Comparison of ENCODE assay signal across 29 cellular contexts in genomic region chr2:118127250-118127649, GRCh38.
"Had no signal": no experiment of that assay in that cellular context is flagged by ENCODE, and none has a peak within 500 bp of the region (broad histone marks: within the 10 kb centered on the region; RNA-seq: fewer than 3 reads in every experiment).

No MANE protein-coding gene starts in this region.

- ATAC-seq: left colon; natural killer cell treated with Interleukin-12 subunit alpha and Interleukin-12 subunit beta and Interleukin-15 and Interleukin-18, amount 100 ng/mL, for 72 hours; pancreas; right cardiac atrium; stimulated activated memory B cell treated with anti-CD40 and anti-IgM and Interleukin-4, amounts not matched to agents 10 μg/mL and 1 μg/mL and 100 μg/mL, for 72 hours had no signal

- H3K4me3 ChIP-seq: left ventricle myocardium inferior, lung, pancreas, prostate gland, sigmoid colon, spleen, testis, thyroid gland, transverse colon, upper lobe of left lung, vagina had no signal

- H3K27me3 ChIP-seq: pancreas, sigmoid colon, testis, thyroid gland, transverse colon, upper lobe of left lung, vagina had no signal

- H3K27ac Mint-ChIP-seq: mesothelial cell of epicardium; natural killer cell treated with Interleukin-12 subunit alpha and Interleukin-12 subunit beta and Interleukin-15 and Interleukin-18, amount 100 ng/mL, for 72 hours; stimulated activated memory B cell treated with anti-CD40 and anti-IgM and Interleukin-4, amounts not matched to agents 10 μg/mL and 1 μg/mL and 100 μg/mL, for 72 hours; stimulated activated naive CD8-positive, alpha-beta T cell treated with anti-CD3 and anti-CD28 coated beads, Interleukin-15, amount 100 ng/mL, for 72 hours had no signal

- H3K4me1 ChIP-seq: prostate gland had no signal

- H3K9me3 ChIP-seq: left ventricle myocardium inferior, pancreas, prostate gland, sigmoid colon, spleen, testis, thyroid gland, transverse colon, upper lobe of left lung, vagina had no signal

- FAIRE-seq: keratinocyte, pancreas, small intestine had no signal

- H3K36me3 Mint-ChIP-seq: mesothelial cell of epicardium; naive B cell; natural killer cell treated with Interleukin-12 subunit alpha and Interleukin-12 subunit beta and Interleukin-15 and Interleukin-18, amount 100 ng/mL, for 72 hours; stimulated activated memory B cell treated with anti-CD40 and anti-IgM and Interleukin-4, amounts not matched to agents 10 μg/mL and 1 μg/mL and 100 μg/mL, for 72 hours had no signal

- H3K27ac ChIP-seq: left ventricle myocardium inferior, pancreas, prostate gland, sigmoid colon, spleen, testis, thyroid gland, transverse colon, upper lobe of left lung, vagina had no signal

- DNase-seq: hippocampal formation; kidney glomerular epithelial cell; left colon; left ventricle myocardium inferior; mesendoderm; naive B cell; nucleus accumbens; pancreas; posterior cingulate gyrus; retina; right cardiac atrium; sigmoid colon; small intestine; spleen; stimulated activated CD4-positive, alpha-beta T cell treated with anti-CD3 and anti-CD28 coated beads, Interleukin-4, amount 100 ng/mL, for 24 hours; stimulated activated naive CD4-positive, alpha-beta T cell treated with Interleukin-2 at 50 U/mL for 16 hours; stimulated activated naive CD8-positive, alpha-beta T cell treated with anti-CD3 and anti-CD28 coated beads, Interleukin-15, amount 100 ng/mL, for 72 hours; testis; thyroid gland; transverse colon; upper lobe of left lung had no signal

- H3K4me1 Mint-ChIP-seq: mesothelial cell of epicardium; stimulated activated naive CD8-positive, alpha-beta T cell treated with anti-CD3 and anti-CD28 coated beads, Interleukin-15, amount 100 ng/mL, for 72 hours had no signal

- H3K4me3 Mint-ChIP-seq: mesothelial cell of epicardium; naive B cell; natural killer cell treated with Interleukin-12 subunit alpha and Interleukin-12 subunit beta and Interleukin-15 and Interleukin-18, amount 100 ng/mL, for 72 hours; neural crest cell; stimulated activated memory B cell treated with anti-CD40 and anti-IgM and Interleukin-4, amounts not matched to agents 10 μg/mL and 1 μg/mL and 100 μg/mL, for 72 hours; stimulated activated naive CD8-positive, alpha-beta T cell treated with anti-CD3 and anti-CD28 coated beads, Interleukin-15, amount 100 ng/mL, for 72 hours had no signal

- H3K9me3 Mint-ChIP-seq: mesothelial cell of epicardium; natural killer cell treated with Interleukin-12 subunit alpha and Interleukin-12 subunit beta and Interleukin-15 and Interleukin-18, amount 100 ng/mL, for 72 hours; neural crest cell; stimulated activated memory B cell treated with anti-CD40 and anti-IgM and Interleukin-4, amounts not matched to agents 10 μg/mL and 1 μg/mL and 100 μg/mL, for 72 hours; stimulated activated naive CD8-positive, alpha-beta T cell treated with anti-CD3 and anti-CD28 coated beads, Interleukin-15, amount 100 ng/mL, for 72 hours had no signal

- H3K36me3 ChIP-seq: left ventricle myocardium inferior, pancreas, prostate gland, sigmoid colon, spleen, thyroid gland, transverse colon, upper lobe of left lung, vagina had no signal
